In genomic region chr7:143380646-143381426, GRCh38 we compare ENCODE assay signal across 8 cellular contexts. TPM values are rescaled to one million over a fixed set of nuclear protein-coding genes. Genes with fewer than 3 reads are reported as not detected.
DNase-seq lines count a peak whose midpoint lies in the region; ATAC-seq and TF ChIP-seq lines count a peak whose summit lies in the region.

A gene with protein sequence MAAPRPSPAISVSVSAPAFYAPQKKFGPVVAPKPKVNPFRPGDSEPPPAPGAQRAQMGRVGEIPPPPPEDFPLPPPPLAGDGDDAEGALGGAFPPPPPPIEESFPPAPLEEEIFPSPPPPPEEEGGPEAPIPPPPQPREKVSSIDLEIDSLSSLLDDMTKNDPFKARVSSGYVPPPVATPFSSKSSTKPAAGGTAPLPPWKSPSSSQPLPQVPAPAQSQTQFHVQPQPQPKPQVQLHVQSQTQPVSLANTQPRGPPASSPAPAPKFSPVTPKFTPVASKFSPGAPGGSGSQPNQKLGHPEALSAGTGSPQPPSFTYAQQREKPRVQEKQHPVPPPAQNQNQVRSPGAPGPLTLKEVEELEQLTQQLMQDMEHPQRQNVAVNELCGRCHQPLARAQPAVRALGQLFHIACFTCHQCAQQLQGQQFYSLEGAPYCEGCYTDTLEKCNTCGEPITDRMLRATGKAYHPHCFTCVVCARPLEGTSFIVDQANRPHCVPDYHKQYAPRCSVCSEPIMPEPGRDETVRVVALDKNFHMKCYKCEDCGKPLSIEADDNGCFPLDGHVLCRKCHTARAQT (plus strand): TSS chr7:143381345. CDS start chr7:143381572, 227 bp downstream.

- intact Hi-C loops in activated B cell treated with CpG ODN at 0.5 μM for 24 hours (cut with micrococcal nuclease): loop anchor here (1.0 to 10.0 kb wide), 14 partner anchors 18 to 1454 kb away; partner anchors contain the start of genes CASP2, EPHA1, GSTK1 and TCAF1

- H3K4me1 Mint-ChIP-seq in activated B cell treated with CpG ODN at 0.5 μM for 24 hours (peaks cover 26% of the 10 kb centered on the region), immature natural killer cell (peaks cover 38 to 41% of the 10 kb centered on the region in 2 donors)

- H3K36me3 Mint-ChIP-seq in activated B cell treated with CpG ODN at 0.5 μM for 24 hours (ENCODE audit: low read depth) (no peaks in the 10 kb centered on the region), immature natural killer cell (no peaks in the 10 kb centered on the region)

- TF ChIP-seq CTCF in 22Rv1 (IDR thresholded peaks at IDR 0.05) (no peak), activated B cell treated with CpG ODN at 0.5 μM for 24 hours (IDR thresholded peaks at IDR 0.05) (no peak), cardiac fibroblast (IDR thresholded peaks at IDR 0.05; ENCODE audit: low read depth, low read length) (no peak)

- H3K27me3 Mint-ChIP-seq in activated B cell treated with CpG ODN at 0.5 μM for 24 hours (no peaks in the 10 kb centered on the region), immature natural killer cell (ENCODE audit: low read depth in 3 of 3) (peaks cover 3 to 12% (median 6%) of the 10 kb centered on the region in 3 donors)

- H3K9me3 Mint-ChIP-seq in activated B cell treated with CpG ODN at 0.5 μM for 24 hours: no peaks in the 10 kb centered on the region
- no peaks in the 10 kb centered on the region for H3K9me3 Mint-ChIP-seq in immature natural killer cell

- CTCF ChIA-PET in activated B cell treated with CpG ODN at 0.5 μM for 24 hours (lab: Charles Lee): interaction anchor here (0.6 to 2.5 kb wide), 12 partner anchors 16 to 369 kb away, joined by 3 to 14 read pairs (median 4); partner anchors contain the start of gene CASP2

- H3K4me3 Mint-ChIP-seq in activated B cell treated with CpG ODN at 0.5 μM for 24 hours (peak within 1 kb of the TSS; percentile 86), immature natural killer cell (peak within 1 kb of the TSS; percentile 86 to 99 (median 90))

- DNase-seq in NCI-H2196 treated with DMSO at 0.1 percent for 48 hours (lab: John Stamatoyannopoulos, UW; ENCODE audit: unreplicated experiment): peak; percentile 74
- DNase-seq in activated B cell treated with CpG ODN at 0.5 μM for 24 hours: peak; percentile 83
- DNase-seq in cardiac fibroblast (ENCODE audit: low read depth in 2 of 2): peak; percentile 98
- peak; percentile 85 to 87 (median 86) for DNase-seq in immature natural killer cell
- peak; percentile 67 to 88 for DNase-seq in stimulated activated CD4-positive, alpha-beta T cell treated with anti-CD3 and anti-CD28 coated beads, Interleukin-12 subunit alpha, Interleukin-12 subunit beta, amount 100 ng/mL, for 24 hours (ENCODE audit: low read depth in 2 of 2)

- TF ChIP-seq POLR2A in GM18526 (IDR thresholded peaks at IDR 0.05; ENCODE audit: extremely low read depth, insufficient read length): peak; percentile 73

- peak within 1 kb of the TSS; percentile 86 to 91 for H3K4me3 ChIP-seq in cardiac fibroblast (replicated peaks in 1 of 2; ENCODE audit: low read depth in 2 of 2, low read length in 2 of 2)

- ATAC-seq in HG03064 (IDR thresholded peaks at IDR 0.05; ENCODE audit: low read depth, unreplicated experiment) (peak; percentile 81), activated B cell treated with CpG ODN at 0.5 μM for 24 hours (ENCODE audit: low read depth) (peak; percentile 78)

- POLR2A ChIA-PET in activated B cell treated with CpG ODN at 0.5 μM for 24 hours (lab: Charles Lee): interaction anchor here (0.7 to 1.6 kb wide), 13 partner anchors 11 to 580 kb away, joined by 3 to 23 read pairs (median 4); partner anchors contain the start of genes CASP2, GSTK1 and TCAF1

- peak within 1 kb of the TSS; percentile 85 for H3K27ac ChIP-seq in 22Rv1

- H3K27ac Mint-ChIP-seq in activated B cell treated with CpG ODN at 0.5 μM for 24 hours (peak within 1 kb of the TSS; percentile 85), immature natural killer cell (peak within 1 kb of the TSS; percentile 90 to 98 (median 96))

RNA-seq across cellular contexts. Expression of the gene that starts here (rescaled TPM):
- total RNA-seq in activated B cell treated with CpG ODN at 0.5 μM for 24 hours: 87.5 and 101 TPM in 2 replicates
- polyA plus RNA-seq in immature natural killer cell: 100 to 1,000 TPM in 1 of 3 donors, 10 to 100 TPM in 2; 50.7 to 144 (median 51.9) TPM

Comparison
In these comparisons a context has a peak if more than half of its experiments do, and no peak if none do; other contexts are left out.
1. Peak in every context shown above with its lines: DNase-seq, ATAC-seq, H3K4me3 ChIP-seq and H3K27ac ChIP-seq.